ENCODE assay signal across 1 cellular context in genomic region chr3:138457863-138458735, GRCh38.
TF ChIP-seq lines count a peak whose summit lies in the region.

No MANE protein-coding gene starts in this region.

TF ChIP-seq in A549, 52 proteins besides CTCF, POLR2A, EP300 and RAD21 (continued from another document):
- TF ChIP-seq USF2 (IDR thresholded peaks at IDR 0.05): no peak
